ENCODE assay signal across 29 cellular contexts in genomic region chr3:126291537-126291936, GRCh38.
"Had no signal": no experiment of that assay in that cellular context is flagged by ENCODE, and none has a peak within 500 bp of the region (broad histone marks: within the 10 kb centered on the region; RNA-seq: fewer than 3 reads in every experiment).

No MANE protein-coding gene starts in this region.

- H3K36me3 ChIP-seq: ascending aorta, cardiac muscle cell, heart right ventricle, neural progenitor cell, thoracic aorta had no signal

- H3K27ac Mint-ChIP-seq: activated CD4-positive, alpha-beta memory T cell treated with anti-CD3 and anti-CD28 coated beads, Interleukin-2, amount 10 ng/mL, durations not matched to agents 7 days and 5 days; activated CD4-positive, alpha-beta T cell treated with anti-CD3 and anti-CD28 coated beads, Interleukin-2, amount 10 ng/mL, durations not matched to agents 7 days and 5 days; activated naive CD4-positive, alpha-beta T cell treated with anti-CD3 and anti-CD28 coated beads, Interleukin-2, amount 10 ng/mL, durations not matched to agents 7 days and 5 days; activated naive CD8-positive, alpha-beta T cell treated with anti-CD3 and anti-CD28 coated beads, Interleukin-2, amount 10 ng/mL, durations not matched to agents 7 days and 5 days; activated T-cell treated with anti-CD3 and anti-CD28 coated beads, Interleukin-2, amount 50 U/mL, for 24 hours; effector memory CD8-positive, alpha-beta T cell; memory B cell; stimulated activated effector memory CD8-positive, alpha-beta T cell treated with anti-CD3 and anti-CD28 coated beads, Interleukin-12 subunit alpha, Interleukin-12 subunit beta, amount 100 ng/mL, for 72 hours; stimulated activated naive CD8-positive, alpha-beta T cell treated with anti-CD3 and anti-CD28 coated beads, Interleukin-15, Interleukin-2, amounts not matched to agents 100 ng/mL and 50 ng/mL, for 24 hours; T-helper 1 cell treated with Interleukin-12 subunit alpha and Interleukin-12 subunit beta and Interleukin-4 antibody, amounts not matched to agents 30 μg/mL and 1 μg/mL, for 36 hours had no signal

- H3K9me3 ChIP-seq: ascending aorta, heart right ventricle, thoracic aorta had no signal

- H3K27ac ChIP-seq: ascending aorta, cardiac muscle cell, coronary artery, dorsolateral prefrontal cortex, heart right ventricle, neural progenitor cell, thoracic aorta had no signal

- H3K27me3 ChIP-seq: ascending aorta, dorsolateral prefrontal cortex had no signal

- H3K4me3 Mint-ChIP-seq: activated CD4-positive, alpha-beta memory T cell treated with anti-CD3 and anti-CD28 coated beads, Interleukin-2, amount 10 ng/mL, durations not matched to agents 7 days and 5 days; activated CD4-positive, alpha-beta T cell treated with anti-CD3 and anti-CD28 coated beads, Interleukin-2, amount 10 ng/mL, durations not matched to agents 7 days and 5 days; activated naive CD4-positive, alpha-beta T cell treated with anti-CD3 and anti-CD28 coated beads, Interleukin-2, amount 10 ng/mL, durations not matched to agents 7 days and 5 days; activated naive CD8-positive, alpha-beta T cell treated with anti-CD3 and anti-CD28 coated beads, Interleukin-2, amount 10 ng/mL, durations not matched to agents 7 days and 5 days; activated T-cell treated with anti-CD3 and anti-CD28 coated beads, Interleukin-2, amount 50 U/mL, for 24 hours; brain; effector memory CD8-positive, alpha-beta T cell; memory B cell; naive thymus-derived CD8-positive, alpha-beta T cell; neural progenitor cell; stimulated activated effector memory CD8-positive, alpha-beta T cell treated with anti-CD3 and anti-CD28 coated beads, Interleukin-12 subunit alpha, Interleukin-12 subunit beta, amount 100 ng/mL, for 72 hours; stimulated activated naive CD8-positive, alpha-beta T cell treated with anti-CD3 and anti-CD28 coated beads, Interleukin-15, Interleukin-2, amounts not matched to agents 100 ng/mL and 50 ng/mL, for 24 hours; T-helper 1 cell treated with Interleukin-12 subunit alpha and Interleukin-12 subunit beta and Interleukin-4 antibody, amounts not matched to agents 30 μg/mL and 1 μg/mL, for 36 hours had no signal

- H3K36me3 Mint-ChIP-seq: activated naive CD8-positive, alpha-beta T cell treated with anti-CD3 and anti-CD28 coated beads, Interleukin-2, amount 10 ng/mL, durations not matched to agents 7 days and 5 days; brain; naive thymus-derived CD8-positive, alpha-beta T cell; neural progenitor cell; stimulated activated effector memory CD8-positive, alpha-beta T cell treated with anti-CD3 and anti-CD28 coated beads, Interleukin-12 subunit alpha, Interleukin-12 subunit beta, amount 100 ng/mL, for 72 hours had no signal

- H3K9me3 Mint-ChIP-seq: activated CD4-positive, alpha-beta memory T cell treated with anti-CD3 and anti-CD28 coated beads, Interleukin-2, amount 10 ng/mL, durations not matched to agents 7 days and 5 days; activated CD4-positive, alpha-beta T cell treated with anti-CD3 and anti-CD28 coated beads, Interleukin-2, amount 10 ng/mL, durations not matched to agents 7 days and 5 days; activated naive CD4-positive, alpha-beta T cell treated with anti-CD3 and anti-CD28 coated beads, Interleukin-2, amount 10 ng/mL, durations not matched to agents 7 days and 5 days; activated naive CD8-positive, alpha-beta T cell treated with anti-CD3 and anti-CD28 coated beads, Interleukin-2, amount 10 ng/mL, durations not matched to agents 7 days and 5 days; activated T-cell treated with anti-CD3 and anti-CD28 coated beads, Interleukin-2, amount 50 U/mL, for 24 hours; brain; effector memory CD8-positive, alpha-beta T cell; naive thymus-derived CD8-positive, alpha-beta T cell; neural progenitor cell; stimulated activated effector memory CD8-positive, alpha-beta T cell treated with anti-CD3 and anti-CD28 coated beads, Interleukin-12 subunit alpha, Interleukin-12 subunit beta, amount 100 ng/mL, for 72 hours; stimulated activated naive CD8-positive, alpha-beta T cell treated with anti-CD3 and anti-CD28 coated beads, Interleukin-15, Interleukin-2, amounts not matched to agents 100 ng/mL and 50 ng/mL, for 24 hours; T-helper 1 cell treated with Interleukin-12 subunit alpha and Interleukin-12 subunit beta and Interleukin-4 antibody, amounts not matched to agents 30 μg/mL and 1 μg/mL, for 36 hours had no signal

- H3K4me2 ChIP-seq: neural progenitor cell had no signal

- H3K4me3 ChIP-seq: ascending aorta, cardiac muscle cell, coronary artery, dorsolateral prefrontal cortex, heart right ventricle, neural progenitor cell, thoracic aorta had no signal

- H3K4me1 Mint-ChIP-seq: activated CD4-positive, alpha-beta memory T cell treated with anti-CD3 and anti-CD28 coated beads, Interleukin-2, amount 10 ng/mL, durations not matched to agents 7 days and 5 days; activated naive CD4-positive, alpha-beta T cell treated with anti-CD3 and anti-CD28 coated beads, Interleukin-2, amount 10 ng/mL, durations not matched to agents 7 days and 5 days; activated naive CD8-positive, alpha-beta T cell treated with anti-CD3 and anti-CD28 coated beads, Interleukin-2, amount 10 ng/mL, durations not matched to agents 7 days and 5 days; memory B cell; stimulated activated effector memory CD8-positive, alpha-beta T cell treated with anti-CD3 and anti-CD28 coated beads, Interleukin-12 subunit alpha, Interleukin-12 subunit beta, amount 100 ng/mL, for 72 hours had no signal

- DNase-seq: activated CD4-positive, alpha-beta memory T cell treated with anti-CD3 and anti-CD28 coated beads, Interleukin-2, amount 10 ng/mL, durations not matched to agents 7 days and 5 days; activated CD4-positive, alpha-beta T cell treated with anti-CD3 and anti-CD28 coated beads for 1 hour; activated CD4-positive, alpha-beta T cell treated with anti-CD3 and anti-CD28 coated beads, Interleukin-2, amount 10 ng/mL, durations not matched to agents 7 days and 5 days; activated CD8-positive, alpha-beta memory T cell treated with anti-CD3 and anti-CD28 coated beads, Interleukin-2, amount 50 U/mL, for 48 hours; activated gamma-delta T cell; activated naive CD4-positive, alpha-beta T cell treated with anti-CD3 and anti-CD28 coated beads, Interleukin-2, amount 10 ng/mL, durations not matched to agents 7 days and 5 days; activated naive CD8-positive, alpha-beta T cell treated with anti-CD3 and anti-CD28 coated beads, Interleukin-2, amount 10 ng/mL, durations not matched to agents 7 days and 5 days; activated T-cell treated with anti-CD3 and anti-CD28 coated beads, Interleukin-2, amount 50 U/mL, for 24 hours; dorsolateral prefrontal cortex; effector memory CD8-positive, alpha-beta T cell; foreskin fibroblast; heart right ventricle; midbrain; naive thymus-derived CD8-positive, alpha-beta T cell; posterior cingulate gyrus; right cardiac atrium; stimulated activated CD4-positive, alpha-beta T cell treated with anti-CD3 and anti-CD28 coated beads, Interleukin-4, amount 100 ng/mL, for 1 hour; T1000; trophoblast cell had no signal

- ATAC-seq: effector memory CD8-positive, alpha-beta T cell; heart right ventricle; naive thymus-derived CD8-positive, alpha-beta T cell; right cardiac atrium; stimulated activated effector memory CD8-positive, alpha-beta T cell treated with anti-CD3 and anti-CD28 coated beads, Interleukin-12 subunit alpha, Interleukin-12 subunit beta, amount 100 ng/mL, for 72 hours had no signal
